ENCODE assay signal across 1 cellular context in genomic region chr4:55736605-55737183, GRCh38.
TF ChIP-seq lines count a peak whose summit lies in the region.

No MANE protein-coding gene starts in this region.

TF ChIP-seq in H1, 55 proteins besides CTCF, POLR2A, EP300 and RAD21 (continued from another document):
- TF ChIP-seq CHD7 (IDR thresholded peaks at IDR 0.05; ENCODE audit: insufficient replicate concordance, low read length) (no peak), SP1 (IDR thresholded peaks at IDR 0.05; ENCODE audit: low read depth, low read length) (no peak)
TF ChIP-seq in H1: peak in this region for 0.
